12 cellular contexts compared by ENCODE assay signal in genomic region chr4:7066006-7066405, GRCh38. TPM values are rescaled to one million over a fixed set of nuclear protein-coding genes. Genes with fewer than 3 reads are reported as not detected.
DNase-seq lines count a peak whose midpoint lies in the region; ATAC-seq, FAIRE-seq and TF ChIP-seq lines count a peak whose summit lies in the region.
"Had no signal": no experiment of that assay in that cellular context is flagged by ENCODE, and none has a peak within 500 bp of the region (broad histone marks: within the 10 kb centered on the region; RNA-seq: fewer than 3 reads in every experiment).

No MANE protein-coding gene starts in this region.

- no peak overlapping the region for H2AFZ ChIP-seq in DND-41 (ENCODE audit: low read depth, low read length)

- H3K4me3 Mint-ChIP-seq in activated CD4-positive, alpha-beta memory T cell treated with anti-CD3 and anti-CD28 coated beads for 36 hours = peak overlapping the region; percentile 95
- H3K4me3 Mint-ChIP-seq in memory B cell = peak overlapping the region; percentile 11

- H3K9ac ChIP-seq in DND-41 (ENCODE audit: low read depth, low read length) = peak overlapping the region; percentile 86; the same call in 1 of the 2 replicates

- POLR2A ChIA-PET in A549 (lab: Yijun Ruan, JAX) = no interaction called here
- POLR2A ChIA-PET in activated CD4-positive, alpha-beta memory T cell treated with anti-CD3 and anti-CD28 coated beads for 36 hours (lab: Charles Lee) = interaction anchor here (0.6 to 7.5 kb wide), 5 partner anchors 10 to 157 kb away, joined by 3 to 106 read pairs (median 11); partner anchors contain the start of gene TADA2B

- TF ChIP-seq CTCF in A549 (IDR thresholded peaks at IDR 0.05) (no peak), DND-41 (IDR thresholded peaks at IDR 0.05; ENCODE audit: borderline replicate concordance, extremely low read depth, low read length, poor library complexity, severe bottlenecking) (no peak)

- peak overlapping the region; percentile 72 for H3K27ac Mint-ChIP-seq in activated CD4-positive, alpha-beta memory T cell treated with anti-CD3 and anti-CD28 coated beads for 36 hours
- no peak overlapping the region for H3K27ac Mint-ChIP-seq in memory B cell

- no peak for TF ChIP-seq POLR2A in A549 (IDR thresholded peaks at IDR 0.05; ENCODE audit: low read length)

- DNase-seq in A549 (ENCODE audit: low read depth in 1 of 2, low spot score in 1 of 2) = no peak
- no peak for DNase-seq in DND-41
- DNase-seq in activated CD4-positive, alpha-beta memory T cell treated with anti-CD3 and anti-CD28 coated beads for 36 hours = no peak
- DNase-seq in memory B cell (ENCODE audit: low spot score in 2 of 2) = no peak
- DNase-seq in foreskin melanocyte = no peak
- no peak for DNase-seq in kidney tubule cell (ENCODE audit: low spot score)
- DNase-seq in NCI-H2029 treated with DMSO at 0.1 percent for 48 hours (lab: John Stamatoyannopoulos, UW) = no peak
- DNase-seq: amygdala, H7, hippocampal formation had no signal

- peaks cover 44% of the 10 kb centered on the region for H3K36me3 Mint-ChIP-seq in activated CD4-positive, alpha-beta memory T cell treated with anti-CD3 and anti-CD28 coated beads for 36 hours
- peaks cover 8% of the 10 kb centered on the region for H3K36me3 Mint-ChIP-seq in memory B cell

- H3K4me2 ChIP-seq in A549 = peak overlapping the region; percentile 90
- peak overlapping the region; percentile 83 for H3K4me2 ChIP-seq in DND-41 (ENCODE audit: insufficient read depth, low read length)

- peaks cover 45% of the 10 kb centered on the region for H4K20me1 ChIP-seq in DND-41 (ENCODE audit: insufficient read depth, low read length)

- H3K27me3 Mint-ChIP-seq in activated CD4-positive, alpha-beta memory T cell treated with anti-CD3 and anti-CD28 coated beads for 36 hours = peaks cover 2% of the 10 kb centered on the region
- peaks cover 2% of the 10 kb centered on the region for H3K27me3 Mint-ChIP-seq in memory B cell

- H3K27ac ChIP-seq in A549 = no peak overlapping the region
- no peak overlapping the region for H3K27ac ChIP-seq in DND-41 (ENCODE audit: low read length)
- H3K27ac ChIP-seq: uterus had no signal

- no peaks in the 10 kb centered on the region for H3K27me3 ChIP-seq in DND-41 (ENCODE audit: insufficient read depth, low read length, poor library complexity)
- H3K27me3 ChIP-seq: uterus had no signal

- ATAC-seq in A549 (no peak), DND-41 (ENCODE audit: insufficient read depth, low read depth) (no peak), memory B cell (ENCODE audit: low read depth) (no peak), HG03097 (IDR thresholded peaks at IDR 0.05; ENCODE audit: low FRiP score, unreplicated experiment) (no peak)

- intact Hi-C loops in activated CD4-positive, alpha-beta memory T cell treated with anti-CD3 and anti-CD28 coated beads for 36 hours (cut with micrococcal nuclease) = loop anchor here (10.0 kb wide), 1 partner anchor 909 kb away; no protein-coding TSS in a partner anchor

- peaks cover 49% of the 10 kb centered on the region for H3K79me2 ChIP-seq in DND-41 (ENCODE audit: insufficient read depth, low read length)

- H3K4me1 Mint-ChIP-seq in activated CD4-positive, alpha-beta memory T cell treated with anti-CD3 and anti-CD28 coated beads for 36 hours (ENCODE audit: low read depth) = peaks cover 47% of the 10 kb centered on the region
- peaks cover 27% of the 10 kb centered on the region for H3K4me1 Mint-ChIP-seq in memory B cell

- 91% methylated on average over 11 of the region's 11 CpGs for WGBS in A549 (ENCODE audit: missing lambda C conversion rate)

- H3K9me3 ChIP-seq in A549 (no peaks in the 10 kb centered on the region), DND-41 (ENCODE audit: insufficient read depth, low read length, severe bottlenecking) (no peaks in the 10 kb centered on the region)
- H3K9me3 ChIP-seq: uterus had no signal

- H3K9me3 Mint-ChIP-seq in activated CD4-positive, alpha-beta memory T cell treated with anti-CD3 and anti-CD28 coated beads for 36 hours = no peaks in the 10 kb centered on the region
- H3K9me3 Mint-ChIP-seq in memory B cell = no peaks in the 10 kb centered on the region

- no peak for FAIRE-seq in A549 (lab: Jason Lieb, UNC)

- peaks cover 52% of the 10 kb centered on the region for H3K36me3 ChIP-seq in DND-41 (ENCODE audit: insufficient read depth, low read length)
- H3K36me3 ChIP-seq: uterus had no signal

- H3K4me1 ChIP-seq in A549 (peaks cover 19% of the 10 kb centered on the region; the same call in 2 of the 3 replicates), DND-41 (ENCODE audit: insufficient read depth, low read length) (peaks cover 38% of the 10 kb centered on the region)

- no peak for TF ChIP-seq RAD21 in A549 (conservative IDR thresholded peaks at IDR 0.05 in 1 of 2, IDR thresholded peaks at IDR 0.05 in 1 of 2)

- TF ChIP-seq EP300 in A549 (IDR thresholded peaks at IDR 0.05) = no peak

- peak overlapping the region; percentile 83; the same call in 2 of the 3 replicates for H3K4me3 ChIP-seq in A549
- H3K4me3 ChIP-seq in DND-41 (ENCODE audit: low read depth in 1 of 2, low read length in 2 of 2) = peak overlapping the region in 1 of 2 experiments; percentile 92; a peak in 1 of 4 replicates
- H3K4me3 ChIP-seq: uterus had no signal

- CTCF ChIA-PET in A549 (lab: Yijun Ruan, JAX) = interaction anchor here (1.1 to 6.3 kb wide), 3 partner anchors 11 to 92 kb away, joined by 3 to 36 read pairs (median 7); partner anchors contain the start of gene TADA2B
- CTCF ChIA-PET in activated CD4-positive, alpha-beta memory T cell treated with anti-CD3 and anti-CD28 coated beads for 36 hours (lab: Charles Lee) = interaction anchor here (1.3 to 7.4 kb wide), 2 partner anchors 22 to 347 kb away, joined by 3 to 176 read pairs; partner anchors contain the start of gene TADA2B

TF ChIP-seq in A549, 52 proteins besides CTCF, POLR2A, EP300 and RAD21:
- TF ChIP-seq HMGXB4 (CRISPR knock-in tag; IDR thresholded peaks at IDR 0.05; ENCODE audit: borderline replicate concordance) (no peak), RCOR1 (IDR thresholded peaks at IDR 0.05; ENCODE audit: low read depth, low read length) (no peak), FOSB (CRISPR knock-in tag; IDR thresholded peaks at IDR 0.05) (no peak), ZNF302 (CRISPR knock-in tag; IDR thresholded peaks at IDR 0.05) (no peak), BCL3 (IDR thresholded peaks at IDR 0.05) (no peak), ZFP36 (IDR thresholded peaks at IDR 0.05; ENCODE audit: borderline replicate concordance, partially characterized antibody) (no peak), NPAS2 (CRISPR knock-in tag; IDR thresholded peaks at IDR 0.05; ENCODE audit: borderline replicate concordance) (no peak)

RNA-seq across cellular contexts. Expression of gene GRPEL1, which starts 1.9 kb away (rescaled TPM):
- polyA plus RNA-seq in A549 (2011; rRNA removed) (50.9 and 72.0 TPM in 2 replicates), A549 (2017; fragmentation: RNase III; extraction: RNeasy Plus Mini Kit Qiagen cat#74134 plus additional on column Dnase treatment) (45.5 to 57.6 TPM (median 46.2 TPM) in 3 replicates)
- 32.5 and 40.2 TPM in 2 replicates for polyA plus RNA-seq in A549 (2012; cell fraction: cytosol; rRNA removed)
- 14.1 and 17.2 TPM in 2 replicates for polyA plus RNA-seq in A549 (2012; cell fraction: nucleus; rRNA removed)
- polyA minus RNA-seq in A549 (2011; rRNA and poly(A)+ RNA removed) = 21.4 and 24.1 TPM in 2 replicates
- 10 to 100 TPM; 63.8 to 68.7 TPM for total RNA-seq in activated CD4-positive, alpha-beta memory T cell treated with anti-CD3 and anti-CD28 coated beads for 36 hours

RNA-seq across cellular contexts. Expression of gene TADA2B, which starts 22.8 kb away (rescaled TPM):
- 6.0 and 6.7 TPM in 2 replicates for polyA plus RNA-seq in A549 (2011; rRNA removed)
- polyA plus RNA-seq in A549 (2012; cell fraction: cytosol; rRNA removed) = 6.1 and 7.6 TPM in 2 replicates
- polyA plus RNA-seq in A549 (2012; cell fraction: nucleus; rRNA removed) = 8.1 and 10.8 TPM in 2 replicates
- polyA plus RNA-seq in A549 (2017; fragmentation: RNase III; extraction: RNeasy Plus Mini Kit Qiagen cat#74134 plus additional on column Dnase treatment) = 10.1 to 11.3 TPM (median 10.8 TPM) in 3 replicates
- 5.1 and 6.1 TPM in 2 replicates for polyA minus RNA-seq in A549 (2011; rRNA and poly(A)+ RNA removed)
- 10 to 100 TPM; 10.8 to 11.5 TPM for total RNA-seq in activated CD4-positive, alpha-beta memory T cell treated with anti-CD3 and anti-CD28 coated beads for 36 hours
